Comparison of ENCODE assay signal across 3 cellular contexts in genomic region chr1:22334860-22335550, GRCh38.
TF ChIP-seq lines count a peak whose summit lies in the region.

No MANE protein-coding gene starts in this region.

TF ChIP-seq in A549, 52 proteins besides CTCF, POLR2A, EP300 and RAD21 (continued from another document):
- TF ChIP-seq ATOH8 (CRISPR knock-in tag; IDR thresholded peaks at IDR 0.05; ENCODE audit: low read depth) (no peak), FOSL2 (IDR thresholded peaks at IDR 0.05) (no peak), FOSL2 (CRISPR knock-in tag; IDR thresholded peaks at IDR 0.05) (no peak), ESRRA (IDR thresholded peaks at IDR 0.05; ENCODE audit: borderline replicate concordance, low read length) (no peak)

TF ChIP-seq in GM12891, 5 proteins besides CTCF, POLR2A, EP300 and RAD21 (continued from another document):
- no peak for TF ChIP-seq PAX5 (IDR thresholded peaks at IDR 0.05; ENCODE audit: insufficient read depth, low read length, severe bottlenecking)
- TF ChIP-seq TAF1 (IDR thresholded peaks at IDR 0.05; ENCODE audit: low read depth, low read length), result no peak

TF ChIP-seq in H1, 55 proteins besides CTCF, POLR2A, EP300 and RAD21 (continued from another document):
- TF ChIP-seq SIN3A (conservative IDR thresholded peaks at IDR 0.05 in 1 of 2, IDR thresholded peaks at IDR 0.05 in 1 of 2; ENCODE audit: low read depth in 1 of 2, low read length in 2 of 2) (no peak), RBBP5 (IDR thresholded peaks at IDR 0.05; ENCODE audit: borderline replicate concordance, low read depth, low read length) (no peak), POU5F1 (IDR thresholded peaks at IDR 0.05; ENCODE audit: low read depth, low read length) (no peak), SAP30 (IDR thresholded peaks at IDR 0.05; ENCODE audit: insufficient read depth, insufficient replicate concordance, low read length) (no peak), POLR2AphosphoS5 (IDR thresholded peaks at IDR 0.05; ENCODE audit: low read depth, low read length) (no peak), JUND (IDR thresholded peaks at IDR 0.05; ENCODE audit: low read length) (no peak), SP2 (IDR thresholded peaks at IDR 0.05; ENCODE audit: low read length) (no peak), JUN (IDR thresholded peaks at IDR 0.05; ENCODE audit: low read depth, low read length) (no peak)
